Comparison of ENCODE assay signal across 1 cellular context in the genomic region with DNA sequence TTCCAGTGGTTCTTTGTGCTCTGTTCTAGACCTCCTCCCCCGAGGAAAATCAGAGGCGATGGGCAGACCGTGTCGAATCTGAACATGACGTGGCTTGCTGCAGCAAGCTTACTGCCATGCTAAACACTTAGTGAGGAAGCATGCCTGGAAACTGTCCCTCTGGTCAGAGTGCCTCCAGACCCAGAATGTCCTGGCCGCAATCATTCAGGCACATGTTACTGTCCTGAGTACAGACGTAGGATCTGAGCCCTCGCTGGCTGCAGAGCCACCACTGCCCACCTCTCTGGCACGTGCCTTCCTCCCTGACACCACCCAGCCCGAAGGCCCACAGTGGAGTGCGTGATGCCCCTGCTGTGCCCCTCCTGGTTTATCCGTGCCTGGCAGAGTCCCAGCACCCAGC.
TF ChIP-seq lines count a peak whose summit lies in the region.

No MANE protein-coding gene starts in this region.

TF ChIP-seq in GM23338, 12 proteins besides CTCF, POLR2A, EP300 and RAD21:
- TF ChIP-seq, protein P1, sequence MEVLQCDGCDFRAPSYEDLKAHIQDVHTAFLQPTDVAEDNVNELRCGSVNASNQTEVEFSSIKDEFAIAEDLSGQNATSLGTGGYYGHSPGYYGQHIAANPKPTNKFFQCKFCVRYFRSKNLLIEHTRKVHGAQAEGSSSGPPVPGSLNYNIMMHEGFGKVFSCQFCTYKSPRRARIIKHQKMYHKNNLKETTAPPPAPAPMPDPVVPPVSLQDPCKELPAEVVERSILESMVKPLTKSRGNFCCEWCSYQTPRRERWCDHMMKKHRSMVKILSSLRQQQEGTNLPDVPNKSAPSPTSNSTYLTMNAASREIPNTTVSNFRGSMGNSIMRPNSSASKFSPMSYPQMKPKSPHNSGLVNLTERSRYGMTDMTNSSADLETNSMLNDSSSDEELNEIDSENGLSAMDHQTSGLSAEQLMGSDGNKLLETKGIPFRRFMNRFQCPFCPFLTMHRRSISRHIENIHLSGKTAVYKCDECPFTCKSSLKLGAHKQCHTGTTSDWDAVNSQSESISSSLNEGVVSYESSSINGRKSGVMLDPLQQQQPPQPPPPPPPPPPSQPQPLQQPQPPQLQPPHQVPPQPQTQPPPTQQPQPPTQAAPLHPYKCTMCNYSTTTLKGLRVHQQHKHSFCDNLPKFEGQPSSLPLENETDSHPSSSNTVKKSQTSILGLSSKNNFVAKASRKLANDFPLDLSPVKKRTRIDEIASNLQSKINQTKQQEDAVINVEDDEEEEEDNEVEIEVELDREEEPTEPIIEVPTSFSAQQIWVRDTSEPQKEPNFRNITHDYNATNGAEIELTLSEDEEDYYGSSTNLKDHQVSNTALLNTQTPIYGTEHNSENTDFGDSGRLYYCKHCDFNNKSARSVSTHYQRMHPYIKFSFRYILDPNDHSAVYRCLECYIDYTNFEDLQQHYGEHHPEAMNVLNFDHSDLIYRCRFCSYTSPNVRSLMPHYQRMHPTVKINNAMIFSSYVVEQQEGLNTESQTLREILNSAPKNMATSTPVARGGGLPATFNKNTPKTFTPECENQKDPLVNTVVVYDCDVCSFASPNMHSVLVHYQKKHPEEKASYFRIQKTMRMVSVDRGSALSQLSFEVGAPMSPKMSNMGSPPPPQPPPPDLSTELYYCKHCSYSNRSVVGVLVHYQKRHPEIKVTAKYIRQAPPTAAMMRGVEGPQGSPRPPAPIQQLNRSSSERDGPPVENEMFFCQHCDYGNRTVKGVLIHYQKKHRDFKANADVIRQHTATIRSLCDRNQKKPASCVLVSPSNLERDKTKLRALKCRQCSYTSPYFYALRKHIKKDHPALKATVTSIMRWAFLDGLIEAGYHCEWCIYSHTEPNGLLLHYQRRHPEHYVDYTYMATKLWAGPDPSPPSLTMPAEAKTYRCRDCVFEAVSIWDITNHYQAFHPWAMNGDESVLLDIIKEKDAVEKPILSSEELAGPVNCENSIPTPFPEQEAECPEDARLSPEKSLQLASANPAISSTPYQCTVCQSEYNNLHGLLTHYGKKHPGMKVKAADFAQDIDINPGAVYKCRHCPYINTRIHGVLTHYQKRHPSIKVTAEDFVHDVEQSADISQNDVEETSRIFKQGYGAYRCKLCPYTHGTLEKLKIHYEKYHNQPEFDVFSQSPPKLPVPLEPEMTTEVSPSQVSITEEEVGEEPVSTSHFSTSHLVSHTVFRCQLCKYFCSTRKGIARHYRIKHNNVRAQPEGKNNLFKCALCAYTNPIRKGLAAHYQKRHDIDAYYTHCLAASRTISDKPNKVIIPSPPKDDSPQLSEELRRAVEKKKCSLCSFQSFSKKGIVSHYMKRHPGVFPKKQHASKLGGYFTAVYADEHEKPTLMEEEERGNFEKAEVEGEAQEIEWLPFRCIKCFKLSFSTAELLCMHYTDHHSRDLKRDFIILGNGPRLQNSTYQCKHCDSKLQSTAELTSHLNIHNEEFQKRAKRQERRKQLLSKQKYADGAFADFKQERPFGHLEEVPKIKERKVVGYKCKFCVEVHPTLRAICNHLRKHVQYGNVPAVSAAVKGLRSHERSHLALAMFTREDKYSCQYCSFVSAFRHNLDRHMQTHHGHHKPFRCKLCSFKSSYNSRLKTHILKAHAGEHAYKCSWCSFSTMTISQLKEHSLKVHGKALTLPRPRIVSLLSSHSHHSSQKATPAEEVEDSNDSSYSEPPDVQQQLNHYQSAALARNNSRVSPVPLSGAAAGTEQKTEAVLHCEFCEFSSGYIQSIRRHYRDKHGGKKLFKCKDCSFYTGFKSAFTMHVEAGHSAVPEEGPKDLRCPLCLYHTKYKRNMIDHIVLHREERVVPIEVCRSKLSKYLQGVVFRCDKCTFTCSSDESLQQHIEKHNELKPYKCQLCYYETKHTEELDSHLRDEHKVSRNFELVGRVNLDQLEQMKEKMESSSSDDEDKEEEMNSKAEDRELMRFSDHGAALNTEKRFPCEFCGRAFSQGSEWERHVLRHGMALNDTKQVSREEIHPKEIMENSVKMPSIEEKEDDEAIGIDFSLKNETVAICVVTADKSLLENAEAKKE (CRISPR knock-in tag; IDR thresholded peaks at IDR 0.05), result no peak
- TF ChIP-seq EZH2phosphoT487 (IDR thresholded peaks at IDR 0.05; ENCODE audit: unreplicated experiment), result no peak
- no peak for TF ChIP-seq NANOG (IDR thresholded peaks at IDR 0.05; ENCODE audit: borderline replicate concordance)
- TF ChIP-seq ZNF331 (CRISPR knock-in tag; IDR thresholded peaks at IDR 0.05; ENCODE audit: low read depth), result no peak
- TF ChIP-seq, protein P2, sequence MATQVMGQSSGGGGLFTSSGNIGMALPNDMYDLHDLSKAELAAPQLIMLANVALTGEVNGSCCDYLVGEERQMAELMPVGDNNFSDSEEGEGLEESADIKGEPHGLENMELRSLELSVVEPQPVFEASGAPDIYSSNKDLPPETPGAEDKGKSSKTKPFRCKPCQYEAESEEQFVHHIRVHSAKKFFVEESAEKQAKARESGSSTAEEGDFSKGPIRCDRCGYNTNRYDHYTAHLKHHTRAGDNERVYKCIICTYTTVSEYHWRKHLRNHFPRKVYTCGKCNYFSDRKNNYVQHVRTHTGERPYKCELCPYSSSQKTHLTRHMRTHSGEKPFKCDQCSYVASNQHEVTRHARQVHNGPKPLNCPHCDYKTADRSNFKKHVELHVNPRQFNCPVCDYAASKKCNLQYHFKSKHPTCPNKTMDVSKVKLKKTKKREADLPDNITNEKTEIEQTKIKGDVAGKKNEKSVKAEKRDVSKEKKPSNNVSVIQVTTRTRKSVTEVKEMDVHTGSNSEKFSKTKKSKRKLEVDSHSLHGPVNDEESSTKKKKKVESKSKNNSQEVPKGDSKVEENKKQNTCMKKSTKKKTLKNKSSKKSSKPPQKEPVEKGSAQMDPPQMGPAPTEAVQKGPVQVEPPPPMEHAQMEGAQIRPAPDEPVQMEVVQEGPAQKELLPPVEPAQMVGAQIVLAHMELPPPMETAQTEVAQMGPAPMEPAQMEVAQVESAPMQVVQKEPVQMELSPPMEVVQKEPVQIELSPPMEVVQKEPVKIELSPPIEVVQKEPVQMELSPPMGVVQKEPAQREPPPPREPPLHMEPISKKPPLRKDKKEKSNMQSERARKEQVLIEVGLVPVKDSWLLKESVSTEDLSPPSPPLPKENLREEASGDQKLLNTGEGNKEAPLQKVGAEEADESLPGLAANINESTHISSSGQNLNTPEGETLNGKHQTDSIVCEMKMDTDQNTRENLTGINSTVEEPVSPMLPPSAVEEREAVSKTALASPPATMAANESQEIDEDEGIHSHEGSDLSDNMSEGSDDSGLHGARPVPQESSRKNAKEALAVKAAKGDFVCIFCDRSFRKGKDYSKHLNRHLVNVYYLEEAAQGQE (IDR thresholded peaks at IDR 0.05; ENCODE audit: unreplicated experiment), result no peak
- no peak for TF ChIP-seq CREB1 (CRISPR knock-in tag; IDR thresholded peaks at IDR 0.05; ENCODE audit: low read depth)
- TF ChIP-seq, protein P3, sequence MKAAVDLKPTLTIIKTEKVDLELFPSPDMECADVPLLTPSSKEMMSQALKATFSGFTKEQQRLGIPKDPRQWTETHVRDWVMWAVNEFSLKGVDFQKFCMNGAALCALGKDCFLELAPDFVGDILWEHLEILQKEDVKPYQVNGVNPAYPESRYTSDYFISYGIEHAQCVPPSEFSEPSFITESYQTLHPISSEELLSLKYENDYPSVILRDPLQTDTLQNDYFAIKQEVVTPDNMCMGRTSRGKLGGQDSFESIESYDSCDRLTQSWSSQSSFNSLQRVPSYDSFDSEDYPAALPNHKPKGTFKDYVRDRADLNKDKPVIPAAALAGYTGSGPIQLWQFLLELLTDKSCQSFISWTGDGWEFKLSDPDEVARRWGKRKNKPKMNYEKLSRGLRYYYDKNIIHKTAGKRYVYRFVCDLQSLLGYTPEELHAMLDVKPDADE (IDR thresholded peaks at IDR 0.05), result no peak
- no peak for TF ChIP-seq POLR2AphosphoS5 (IDR thresholded peaks at IDR 0.05; ENCODE audit: low read depth)
- TF ChIP-seq ZNF114 (CRISPR knock-in tag; IDR thresholded peaks at IDR 0.05), result no peak
- TF ChIP-seq JUNB (IDR thresholded peaks at IDR 0.05; ENCODE audit: unreplicated experiment), result no peak
- TF ChIP-seq STAT1 (IDR thresholded peaks at IDR 0.05; ENCODE audit: unreplicated experiment), result no peak
- no peak for TF ChIP-seq EZH2 (IDR thresholded peaks at IDR 0.05; ENCODE audit: low read depth, unreplicated experiment)
TF ChIP-seq in GM23338: peak in this region for 0.
